ENCODE assay signal across 32 cellular contexts in genomic region chr5:155098433-155098832, GRCh38.
"Had no signal": no experiment of that assay in that cellular context is flagged by ENCODE, and none has a peak within 500 bp of the region (broad histone marks: within the 10 kb centered on the region; RNA-seq: fewer than 3 reads in every experiment).

No MANE protein-coding gene starts in this region.

- DNase-seq: activated CD4-positive, alpha-beta memory T cell treated with anti-CD3 and anti-CD28 coated beads, Interleukin-2, amount 10 ng/mL, durations not matched to agents 7 days and 5 days; activated CD4-positive, alpha-beta T cell treated with anti-CD3 and anti-CD28 coated beads for 1 hour; activated CD4-positive, alpha-beta T cell treated with anti-CD3 and anti-CD28 coated beads for 48 hours; activated CD4-positive, CD25-positive, alpha-beta regulatory T cell; activated CD8-positive, alpha-beta memory T cell treated with anti-CD3 and anti-CD28 coated beads for 24 hours; activated CD8-positive, alpha-beta memory T cell treated with anti-CD3 and anti-CD28 coated beads, Interleukin-2, amount 10 ng/mL, durations not matched to agents 7 days and 5 days; activated CD8-positive, alpha-beta memory T cell treated with anti-CD3 and anti-CD28 coated beads, Interleukin-2, amount 50 U/mL, for 48 hours; activated effector memory CD4-positive, alpha-beta T cell treated with Interleukin-2 at 50 U/mL for 16 hours; activated naive CD4-positive, alpha-beta T cell treated with anti-CD3 and anti-CD28 coated beads, Interleukin-2, amount 10 ng/mL, durations not matched to agents 7 days and 5 days; activated naive CD8-positive, alpha-beta T cell treated with anti-CD3 and anti-CD28 coated beads, Interleukin-2, amount 50 U/mL, for 24 hours; activated T-cell treated with anti-CD3 and anti-CD28 coated beads, Interleukin-2, amount 50 U/mL, for 48 hours; anterior cingulate cortex; caudate nucleus; cerebellar nuclear complex; MM.1S; NCI-H1105; NCI-H1417 treated with DMSO at 0.1 percent for 48 hours; NCI-H1694; NCI-H2029 treated with DMSO at 0.1 percent for 48 hours; NCI-H2107; NCI-H2171; NCI-H510A; NCI-H526; NCI-H748 treated with DMSO at 0.1 percent for 48 hours; PC-9; SIG-M5; T1000; WERI-Rb-1 had no signal

- FAIRE-seq: bronchial epithelial cell, RCC 7860 had no signal

- H3K4me3 ChIP-seq: PC-9 had no signal

- H3K27ac ChIP-seq: PC-9, RWPE1, WERI-Rb-1 had no signal

- H3K36me3 ChIP-seq: WERI-Rb-1 had no signal

- ATAC-seq: activated CD8-positive, alpha-beta memory T cell treated with anti-CD3 and anti-CD28 coated beads, Interleukin-2, amount 10 ng/mL, durations not matched to agents 7 days and 5 days; activated naive CD8-positive, alpha-beta T cell treated with anti-CD3 and anti-CD28 coated beads, Interleukin-2, amount 50 U/mL, for 24 hours; Right ventricle myocardium inferior had no signal
